12 cellular contexts compared by ENCODE assay signal in genomic region chr4:1933700-1934099, GRCh38.
DNase-seq lines count a peak whose midpoint lies in the region; ATAC-seq and TF ChIP-seq lines count a peak whose summit lies in the region.
"Had no signal": no experiment of that assay in that cellular context is flagged by ENCODE, and none has a peak within 500 bp of the region (broad histone marks: within the 10 kb centered on the region; RNA-seq: fewer than 3 reads in every experiment).

No MANE protein-coding gene starts in this region.

- peaks cover 7 to 17% of the 10 kb centered on the region in 2 donors for H3K36me3 Mint-ChIP-seq in activated T-cell treated with anti-CD3 and anti-CD28 coated beads, Interleukin-2, amount 50 U/mL, for 72 hours (ENCODE audit: insufficient read depth in 2 of 2)
- H3K36me3 Mint-ChIP-seq in nephron progenitor cell (ENCODE audit: low read depth): peaks cover 38% of the 10 kb centered on the region

- H3K4me3 Mint-ChIP-seq in activated T-cell treated with anti-CD3 and anti-CD28 coated beads, Interleukin-2, amount 50 U/mL, for 72 hours: no peak overlapping the region
- no peak overlapping the region for H3K4me3 Mint-ChIP-seq in nephron progenitor cell
- H3K4me3 Mint-ChIP-seq: CD14-positive monocyte; CD8-positive, alpha-beta T cell had no signal

- peak overlapping the region; percentile 38 for H3K27ac Mint-ChIP-seq in activated T-cell treated with anti-CD3 and anti-CD28 coated beads, Interleukin-2, amount 50 U/mL, for 72 hours
- H3K27ac Mint-ChIP-seq in nephron progenitor cell: peak overlapping the region; percentile 54
- H3K27ac Mint-ChIP-seq: CD14-positive monocyte; CD8-positive, alpha-beta T cell had no signal

- DNase-seq in activated T-cell treated with anti-CD3 and anti-CD28 coated beads, Interleukin-2, amount 50 U/mL, for 72 hours: no peak
- DNase-seq in activated T-cell treated with anti-CD3 and anti-CD28 coated beads for 4 hours: no peak
- DNase-seq in NCI-H526 (lab: John Stamatoyannopoulos, UW): peak; percentile 15 to 68
- DNase-seq in nephron progenitor cell: no peak
- DNase-seq in head of caudate nucleus: no peak
- DNase-seq in Ammon's horn (ENCODE audit: low spot score): no peak
- DNase-seq: CD8-positive, alpha-beta T cell; COR-L47; GM23248 had no signal

- intact Hi-C loops in head of caudate nucleus (cut with DNase I): no loop called here

- H3K9me3 Mint-ChIP-seq in activated T-cell treated with anti-CD3 and anti-CD28 coated beads, Interleukin-2, amount 50 U/mL, for 72 hours: no peaks in the 10 kb centered on the region
- no peaks in the 10 kb centered on the region for H3K9me3 Mint-ChIP-seq in nephron progenitor cell
- H3K9me3 Mint-ChIP-seq: CD14-positive monocyte; CD8-positive, alpha-beta T cell had no signal

- TF ChIP-seq CTCF in nephron progenitor cell (IDR thresholded peaks at IDR 0.05): no peak

- no peaks in the 10 kb centered on the region for H3K4me1 Mint-ChIP-seq in activated T-cell treated with anti-CD3 and anti-CD28 coated beads, Interleukin-2, amount 50 U/mL, for 72 hours (ENCODE audit: low read depth)
- peaks cover 6% of the 10 kb centered on the region for H3K4me1 Mint-ChIP-seq in nephron progenitor cell

- no peak for ATAC-seq in activated T-cell treated with anti-CD3 and anti-CD28 coated beads, Interleukin-2, amount 50 U/mL, for 72 hours (replicated peaks in 1 of 2)
- ATAC-seq: CD8-positive, alpha-beta T cell; GM12878; HCT116 had no signal

- H3K27me3 Mint-ChIP-seq in activated T-cell treated with anti-CD3 and anti-CD28 coated beads, Interleukin-2, amount 50 U/mL, for 72 hours (ENCODE audit: low read depth): no peaks in the 10 kb centered on the region
- peaks cover 2% of the 10 kb centered on the region for H3K27me3 Mint-ChIP-seq in nephron progenitor cell (ENCODE audit: low read depth, poor library complexity)

Comparison
In these comparisons a context has a peak if more than half of its experiments do, and no peak if none do; other contexts are left out.
1. DNase-seq: peak in NCI-H526 (2 of 2); none in activated T-cell treated with anti-CD3 and anti-CD28 coated beads, Interleukin-2, amount 50 U/mL, for 72 hours (0 of 2), activated T-cell treated with anti-CD3 and anti-CD28 coated beads for 4 hours (single experiment), nephron progenitor cell (single experiment), head of caudate nucleus (0 of 42) and Ammon's horn (single experiment).